In genomic region chr7:101562531-101563197, GRCh38 we compare ENCODE assay signal across 14 cellular contexts.
DNase-seq lines count a peak whose midpoint lies in the region; ATAC-seq and TF ChIP-seq lines count a peak whose summit lies in the region.
"Had no signal": no experiment of that assay in that cellular context is flagged by ENCODE, and none has a peak within 500 bp of the region (broad histone marks: within the 10 kb centered on the region; RNA-seq: fewer than 3 reads in every experiment).

No MANE protein-coding gene starts in this region.

- DNase-seq in cardiac septum (ENCODE audit: low spot score) (peak; percentile 61), right cardiac atrium (no peak), chondrocyte (ENCODE audit: low spot score) (peak; percentile 74), mesenteric fat pad (ENCODE audit: low spot score) (peak; percentile 82), OCI-M1 (lab: John Stamatoyannopoulos, UW) (no peak)
- DNase-seq: DMS79, NCI-H187 treated with DMSO at 0.1 percent for 48 hours, NCI-H446 treated with DMSO at 0.1 percent for 48 hours, NCI-H748 treated with DMSO at 0.1 percent for 48 hours had no signal

- H3K4me1 ChIP-seq in right cardiac atrium (ENCODE audit: control insufficient read depth, insufficient read depth, low read length), result no peaks in the 10 kb centered on the region
- H3K4me1 ChIP-seq: SJSA1 had no signal

- no peaks in the 10 kb centered on the region for H3K9me3 Mint-ChIP-seq in chondrocyte (ENCODE audit: low read depth)

- intact Hi-C loops in cardiac septum (cut with DNase I) (no loop called here), right cardiac atrium (cut with DNase I) (no loop called here)

- H3K36me3 Mint-ChIP-seq in chondrocyte (ENCODE audit: low read depth), result no peaks in the 10 kb centered on the region
- H3K36me3 Mint-ChIP-seq: CD14-positive monocyte had no signal

- no peaks in the 10 kb centered on the region for H3K27me3 ChIP-seq in right cardiac atrium (ENCODE audit: control insufficient read depth, insufficient read depth)

- no peak overlapping the region for H3K27ac ChIP-seq in right cardiac atrium (ENCODE audit: low read length)
- H3K27ac ChIP-seq: SJSA1 had no signal

- no peak overlapping the region for H3K4me3 Mint-ChIP-seq in chondrocyte (ENCODE audit: unreplicated experiment)
- H3K4me3 Mint-ChIP-seq: CD14-positive monocyte had no signal

- no peak for ATAC-seq in right cardiac atrium
- ATAC-seq in GM19395 (IDR thresholded peaks at IDR 0.05; ENCODE audit: unreplicated experiment), result no peak
- no peak for ATAC-seq in esophagus mucosa
- no peak for ATAC-seq in HG03442 (IDR thresholded peaks at IDR 0.05; ENCODE audit: unreplicated experiment)

- H3K9me3 ChIP-seq in right cardiac atrium (ENCODE audit: control insufficient read depth, low read length), result no peaks in the 10 kb centered on the region
- H3K9me3 ChIP-seq: SJSA1 had no signal

- H3K27me3 Mint-ChIP-seq in chondrocyte (ENCODE audit: low read depth), result peaks cover 4% of the 10 kb centered on the region

- TF ChIP-seq CTCF in chondrocyte (IDR thresholded peaks at IDR 0.05), result peak; percentile 8

- no peak overlapping the region for H3K4me3 ChIP-seq in right cardiac atrium (ENCODE audit: low read length)
- H3K4me3 ChIP-seq: SJSA1 had no signal

- 75% methylated on average over 15 of the region's 15 CpGs for WGBS in right cardiac atrium

- H3K4me1 Mint-ChIP-seq in chondrocyte (ENCODE audit: low read depth), result peaks cover 4% of the 10 kb centered on the region

- no peak overlapping the region for H3K27ac Mint-ChIP-seq in chondrocyte (ENCODE audit: unreplicated experiment)
- H3K27ac Mint-ChIP-seq: CD14-positive monocyte had no signal

Comparison
In these comparisons a context has a peak if more than half of its experiments do, and no peak if none do; other contexts are left out.
1. DNase-seq: peak in cardiac septum (single experiment), chondrocyte (single experiment) and mesenteric fat pad (single experiment); none in right cardiac atrium (0 of 3) and OCI-M1 (single experiment).